Comparison of ENCODE assay signal across 8 cellular contexts in the genomic region with DNA sequence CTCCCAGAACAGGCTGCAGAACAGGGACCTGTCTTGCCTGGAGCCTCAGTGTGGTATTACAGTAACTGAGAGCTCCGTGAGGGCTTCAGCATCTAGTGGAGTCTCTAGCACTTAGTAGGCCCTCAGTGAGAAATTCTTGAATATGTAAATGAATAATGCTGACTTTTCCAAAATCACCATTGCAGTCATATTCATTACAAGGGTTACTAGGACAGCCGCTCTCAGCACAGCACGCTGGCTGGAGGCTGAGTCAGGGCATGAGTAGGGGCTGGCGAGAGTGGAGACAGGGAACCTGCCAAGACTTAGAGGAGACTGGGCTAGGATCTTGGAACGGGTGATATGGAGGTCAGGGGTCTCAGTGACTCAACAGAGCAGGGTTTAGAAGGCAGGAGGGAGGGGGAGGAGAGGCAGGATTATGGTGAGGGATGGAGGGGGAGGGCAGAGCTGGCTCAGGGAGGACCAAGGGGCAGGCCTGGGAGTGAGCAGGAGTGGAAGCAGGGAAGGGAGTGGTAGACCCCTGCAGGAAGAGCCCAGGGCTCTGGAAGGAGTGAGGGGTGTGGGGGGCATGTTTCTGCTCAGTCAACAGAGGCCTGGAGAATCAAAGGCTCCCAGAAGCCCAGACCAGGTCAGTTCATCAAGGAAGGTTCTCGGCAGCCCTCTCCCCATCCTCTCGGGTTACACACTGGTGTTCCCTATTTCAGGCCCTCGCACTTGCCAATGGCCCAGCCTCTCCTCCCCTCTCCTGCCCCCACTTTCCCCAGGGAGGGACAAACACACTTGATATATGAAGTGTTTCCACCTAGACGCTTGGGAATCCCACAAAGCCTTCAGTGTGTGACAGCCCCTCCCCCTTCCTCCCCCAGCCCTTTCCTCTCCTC. TPM values are rescaled to one million over a fixed set of nuclear protein-coding genes. Genes with fewer than 3 reads are reported as not detected.
A peak's percentile ranks its signal among the peaks of the same experiment; 100 is the strongest.
DNase-seq lines count a peak whose midpoint lies in the region; ATAC-seq and TF ChIP-seq lines count a peak whose summit lies in the region.
"Had no signal": no experiment of that assay in that cellular context is flagged by ENCODE, and none has a peak within 500 bp of the region (broad histone marks: within the 10 kb centered on the region; RNA-seq: fewer than 3 reads in every experiment).

No MANE protein-coding gene starts in this region.

- H3K4me1 ChIP-seq in HCT116 (ENCODE audit: control insufficient read depth in 1 of 2, insufficient read depth in 2 of 2, low read length in 2 of 2) (peaks cover 0 to 7% of the 10 kb centered on the region in 2 experiments; a peak in 2 of 4 replicates), testis (no peaks in the 10 kb centered on the region)
- no peaks in the 10 kb centered on the region for H3K4me1 ChIP-seq in CD8-positive, alpha-beta memory T cell (ENCODE audit: insufficient read depth, low read length)
- H3K4me1 ChIP-seq: psoas muscle had no signal

- H3K27ac ChIP-seq in HCT116 (ENCODE audit: low read depth, low read length) (no peak overlapping the region), testis (peak overlapping the region in 1 of 2 donors; percentile 39)
- no peak overlapping the region for H3K27ac ChIP-seq in CD8-positive, alpha-beta memory T cell (ENCODE audit: low read depth, low read length)
- H3K27ac ChIP-seq: psoas muscle had no signal

- no peak for TF ChIP-seq POLR2A in HCT116 (IDR thresholded peaks at IDR 0.05; ENCODE audit: borderline replicate concordance, extremely low read depth, insufficient read depth, insufficient read length)
- TF ChIP-seq POLR2A in testis (IDR thresholded peaks at IDR 0.05), result no peak

- H3K4me3 ChIP-seq in HCT116 (replicated peaks in 1 of 2; ENCODE audit: low read depth in 1 of 2, low read length in 2 of 2) (no peak overlapping the region), testis (no peak overlapping the region)
- no peak overlapping the region for H3K4me3 ChIP-seq in CD8-positive, alpha-beta memory T cell (ENCODE audit: low read length)
- H3K4me3 ChIP-seq: psoas muscle had no signal

- no peak overlapping the region for H2AFZ ChIP-seq in HCT116 (ENCODE audit: low read depth, low read length, poor library complexity, severe bottlenecking)

- H3K27me3 Mint-ChIP-seq in WTC11 (ENCODE audit: low read depth), result no peaks in the 10 kb centered on the region; the same call in 1 of the 2 replicates
- H3K27me3 Mint-ChIP-seq in CD8-positive, alpha-beta memory T cell, result peaks cover 21 to 40% of the 10 kb centered on the region in 2 donors

- POLR2A ChIA-PET in HCT116 (lab: Charles Lee) (no interaction called here), WTC11 (lab: Charles Lee) (interaction anchor here (1.3 kb wide), 1 partner anchor 9 kb away, joined by 3 read pairs; no protein-coding TSS in a partner anchor)
- POLR2A ChIA-PET in CD8-positive, alpha-beta memory T cell (lab: Charles Lee), result no interaction called here

- H3K9me2 ChIP-seq in HCT116 (ENCODE audit: insufficient read depth), result no peaks in the 10 kb centered on the region

- intact Hi-C loops in HCT116 (cut with micrococcal nuclease), result no loop called here
- intact Hi-C loops in testis (cut with DNase I; ENCODE audit: low total_unique reads), result no loop called here

- ATAC-seq in HCT116 (peak; percentile 36), WTC11 (peak; percentile 65), GM18870 (IDR thresholded peaks at IDR 0.05; ENCODE audit: unreplicated experiment) (no peak)

- no peaks in the 10 kb centered on the region for H3K27me3 ChIP-seq in HCT116 (ENCODE audit: insufficient read depth, low read length)
- no peaks in the 10 kb centered on the region for H3K27me3 ChIP-seq in testis
- no peaks in the 10 kb centered on the region for H3K27me3 ChIP-seq in CD8-positive, alpha-beta memory T cell (ENCODE audit: insufficient read depth, low read length, poor library complexity, severe bottlenecking)

- no peak for DNase-seq in HCT116 (ENCODE audit: low read depth, low spot score)
- no peak for DNase-seq in WTC11 (ENCODE audit: low spot score)
- peak; percentile 41 for DNase-seq in iPS-NIHi11 (ENCODE audit: low spot score)
- DNase-seq in testis, result peak; percentile 81
- DNase-seq in midbrain (lab: John Stamatoyannopoulos, UW), result no peak
- no peak for DNase-seq in CD8-positive, alpha-beta memory T cell

- H3K36me3 ChIP-seq in HCT116 (ENCODE audit: control insufficient read depth in 1 of 2, insufficient read depth in 2 of 2, low read length in 2 of 2) (no peaks in the 10 kb centered on the region), testis (ENCODE audit: low read depth, missing control alignments) (no peaks in the 10 kb centered on the region)
- no peaks in the 10 kb centered on the region for H3K36me3 ChIP-seq in CD8-positive, alpha-beta memory T cell (ENCODE audit: insufficient read depth, low read length)

- H4K20me1 ChIP-seq in HCT116 (ENCODE audit: insufficient read depth), result no peaks in the 10 kb centered on the region

- RAD21 ChIA-PET in HCT116 (lab: Charles Lee; ENCODE audit: low non-redundant PET in 1 of 2, low total read pairs in 2 of 2, uncharacterized antibody in 2 of 2, unreplicated experiment in 2 of 2), result no interaction called here

- CTCF ChIA-PET in HCT116 (lab: Charles Lee), result no interaction called here
- CTCF ChIA-PET in WTC11 (lab: Charles Lee), result interaction anchor here (0.5 to 1.4 kb wide), 8 partner anchors 11 to 76 kb away, joined by 3 to 8 read pairs (median 4); a partner anchor contains a TSS
- CTCF ChIA-PET in CD8-positive, alpha-beta memory T cell (lab: Charles Lee), result no interaction called here

- H3K4me1 Mint-ChIP-seq in WTC11, result peaks cover 28% of the 10 kb centered on the region
- no peaks in the 10 kb centered on the region for H3K4me1 Mint-ChIP-seq in CD8-positive, alpha-beta memory T cell

- H3K9me3 ChIP-seq in HCT116 (ENCODE audit: control insufficient read depth in 1 of 2, insufficient read depth in 1 of 2, low read depth in 1 of 2, low read length in 2 of 2) (no peaks in the 10 kb centered on the region), testis (no peaks in the 10 kb centered on the region)
- H3K9me3 ChIP-seq in CD8-positive, alpha-beta memory T cell (ENCODE audit: low read length), result no peaks in the 10 kb centered on the region
- H3K9me3 ChIP-seq: psoas muscle had no signal

- H3K4me2 ChIP-seq in HCT116 (ENCODE audit: low read length), result peak overlapping the region; percentile 9; the same call in 1 of the 2 replicates

- no peak for TF ChIP-seq RAD21 in HCT116 (IDR thresholded peaks at IDR 0.05; ENCODE audit: low read depth)

- peak overlapping the region; percentile 78; the same call in 1 of the 2 replicates for H3K27ac Mint-ChIP-seq in WTC11
- no peak overlapping the region for H3K27ac Mint-ChIP-seq in CD8-positive, alpha-beta memory T cell

- TF ChIP-seq CTCF in HCT116 (IDR thresholded peaks at IDR 0.05 in 2 of 3, conservative IDR thresholded peaks at IDR 0.05 in 1 of 3; ENCODE audit: borderline replicate concordance in 1 of 3, insufficient read depth in 1 of 3, low read depth in 2 of 3, low read length in 2 of 3) (no peak), WTC11 (IDR thresholded peaks at IDR 0.05) (no peak), testis (IDR thresholded peaks at IDR 0.05) (no peak)

- no peaks in the 10 kb centered on the region for H3K36me3 Mint-ChIP-seq in WTC11
- H3K36me3 Mint-ChIP-seq in CD8-positive, alpha-beta memory T cell, result peaks cover 0 to 1% (median 0%) of the 10 kb centered on the region in 3 donors

- H3K79me2 ChIP-seq in HCT116 (ENCODE audit: insufficient read depth, low read length), result no peaks in the 10 kb centered on the region

- 49 to 63% methylated on average over 9 of the region's 9 CpGs for WGBS in testis, 2 donors

- no TSS peak for BruUV-seq in HCT116 (replicated peaks; lab: Mats Ljungman, UMichigan)

- H3K9me3 Mint-ChIP-seq in WTC11, result no peaks in the 10 kb centered on the region
- H3K9me3 Mint-ChIP-seq in CD8-positive, alpha-beta memory T cell, result peaks cover 0 to 2% (median 0%) of the 10 kb centered on the region in 5 donors

- no peak overlapping the region; the same call in 1 of the 2 replicates for H3K4me3 Mint-ChIP-seq in WTC11
- no peak overlapping the region for H3K4me3 Mint-ChIP-seq in CD8-positive, alpha-beta memory T cell

- H3K9ac ChIP-seq in HCT116 (ENCODE audit: low read length), result no peak overlapping the region

TF ChIP-seq in WTC11, 78 proteins besides CTCF, POLR2A, EP300 and RAD21 (continues in another document):
- TF ChIP-seq CREM (CRISPR knock-in tag; IDR thresholded peaks at IDR 0.05), result no peak
- no peak for TF ChIP-seq TCF7 (CRISPR knock-in tag; IDR thresholded peaks at IDR 0.05; ENCODE audit: low read depth)
- TF ChIP-seq ZNF423 (CRISPR knock-in tag; IDR thresholded peaks at IDR 0.05), result no peak
- TF ChIP-seq ZNF232 (CRISPR knock-in tag; IDR thresholded peaks at IDR 0.05), result no peak
- TF ChIP-seq, protein P1, sequence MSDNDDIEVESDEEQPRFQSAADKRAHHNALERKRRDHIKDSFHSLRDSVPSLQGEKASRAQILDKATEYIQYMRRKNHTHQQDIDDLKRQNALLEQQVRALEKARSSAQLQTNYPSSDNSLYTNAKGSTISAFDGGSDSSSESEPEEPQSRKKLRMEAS (CRISPR knock-in tag; IDR thresholded peaks at IDR 0.05), result no peak
- no peak for TF ChIP-seq FOXP1 (CRISPR knock-in tag; IDR thresholded peaks at IDR 0.05; ENCODE audit: borderline replicate concordance)
- no peak for TF ChIP-seq TEAD1 (CRISPR knock-in tag; IDR thresholded peaks at IDR 0.05)

RNA-seq across cellular contexts. Expression of a gene that starts 42.3 kb away (rescaled TPM):
- 12.8 TPM for total RNA-seq in HCT116 (2021; ENCODE audit: unreplicated experiment)
- 15.0 and 15.5 TPM in 2 replicates for polyA plus RNA-seq in HCT116 (2012)
- 37.6 to 42.8 TPM (median 38.5 TPM) in 3 replicates for total RNA-seq in WTC11 (2021)
- total RNA-seq in testis, result 1 to 10 TPM; 4.2 to 9.1 TPM
- 6.1 TPM for polyA plus RNA-seq in testis (ENCODE audit: insufficient read depth, low read depth, low replicate concordance)
- under 1 TPM in 1 of 2 experiments, not detected in 1; 0.11 TPM for total RNA-seq in CD8-positive, alpha-beta memory T cell
- not detected for polyA plus RNA-seq in CD8-positive, alpha-beta memory T cell

RNA-seq across cellular contexts. Expression of a gene that starts 56.7 kb away (rescaled TPM):
- total RNA-seq in HCT116 (2021; ENCODE audit: unreplicated experiment), result not detected
- polyA plus RNA-seq in HCT116 (2012), result 0.05 and 0.08 TPM in 2 replicates
- total RNA-seq in WTC11 (2021), result 4.4 to 8.3 TPM (median 5.0 TPM) in 3 replicates
- total RNA-seq in testis, result 100 to 1,000 TPM in 1 of 2 donors, 10 to 100 TPM in 1; 85.0 to 128 TPM
- 58.2 TPM for polyA plus RNA-seq in testis (ENCODE audit: insufficient read depth, low read depth, low replicate concordance)
- under 1 TPM; 0.16 to 0.31 TPM for total RNA-seq in CD8-positive, alpha-beta memory T cell
- polyA plus RNA-seq in CD8-positive, alpha-beta memory T cell, result 0.09 TPM
- total RNA-seq: psoas muscle had no signal

Comparison
In these comparisons a context has a peak if more than half of its experiments do, and no peak if none do; other contexts are left out.
1. DNase-seq: peak in iPS-NIHi11 (single experiment) and testis (single experiment); none in HCT116 (single experiment), WTC11 (single experiment), midbrain (single experiment) and CD8-positive, alpha-beta memory T cell (0 of 5).
2. RNA of a gene that starts 42.3 kb away (total RNA-seq): 37.6 to 42.8 TPM in WTC11, 12.8 TPM in HCT116 (single experiment) and 4.2 to 9.1 TPM in testis; 0.11 TPM in CD8-positive, alpha-beta memory T cell; every median in the first group is over 4 times any median in the second.